Comparison of ENCODE assay signal across 22 cellular contexts in the genomic region with DNA sequence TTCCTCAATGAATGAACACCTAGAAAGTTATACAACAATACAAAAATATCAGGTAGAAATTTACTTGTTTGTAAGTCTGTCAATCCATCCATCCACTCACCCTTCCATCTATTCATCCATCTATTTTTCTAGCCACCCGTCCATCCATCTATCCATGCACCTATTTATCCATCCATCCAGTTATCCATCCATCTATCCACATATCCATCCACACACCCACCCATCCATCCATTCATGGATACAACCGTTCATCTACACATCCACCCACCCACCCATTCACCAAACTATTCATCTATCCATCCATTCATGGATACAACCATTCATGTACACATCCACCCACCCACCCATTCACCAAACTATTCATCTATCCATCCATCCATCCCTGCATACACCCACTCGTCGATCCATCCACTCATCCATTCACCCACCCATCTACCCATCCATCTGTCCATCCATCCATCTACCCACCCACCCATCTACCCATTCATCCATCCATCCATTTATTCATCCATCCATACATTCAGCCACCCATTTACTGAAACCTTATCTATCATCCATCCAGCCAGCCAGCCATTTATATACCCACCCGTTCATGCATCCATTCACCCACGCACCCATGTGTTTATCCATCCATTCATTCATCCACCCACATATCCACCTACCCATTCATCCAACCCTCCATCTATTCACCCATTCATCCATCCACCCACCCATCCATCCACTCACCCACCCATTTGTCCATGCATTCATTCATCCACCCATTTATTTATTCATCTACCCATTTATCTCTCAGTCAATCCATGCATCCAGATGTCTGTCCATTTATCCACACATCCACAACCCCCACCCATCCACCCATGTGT.
"Had no signal": no experiment of that assay in that cellular context is flagged by ENCODE, and none has a peak within 500 bp of the region (broad histone marks: within the 10 kb centered on the region; RNA-seq: fewer than 3 reads in every experiment).

No MANE protein-coding gene starts in this region.

- H3K36me3 Mint-ChIP-seq: natural killer cell had no signal

- H3K4me1 Mint-ChIP-seq: endodermal cell; natural killer cell; stimulated activated naive B cell treated with anti-CD40 and anti-IgM and Interleukin-4, amounts not matched to agents 10 μg/mL and 1 μg/mL and 100 μg/mL, for 72 hours had no signal

- H3K4me1 ChIP-seq: left lung had no signal

- H3K27me3 ChIP-seq: gastrocnemius medialis, left lung, right atrium auricular region, tibial nerve, upper lobe of left lung had no signal

- H3K4me3 ChIP-seq: gastrocnemius medialis, left lung, prostate gland, right atrium auricular region, thoracic aorta, tibial nerve, upper lobe of left lung had no signal

- H3K27ac Mint-ChIP-seq: dendritic cell treated with granulocyte-macrophage colony-stimulating factor and Interleukin-4, amounts not matched to agents 40 ng/mL and 50 ng/mL, for 4 days; endodermal cell; natural killer cell; stimulated activated naive B cell treated with anti-CD40 and anti-IgM and Interleukin-4, amounts not matched to agents 10 μg/mL and 1 μg/mL and 100 μg/mL, for 72 hours; stimulated activated naive CD8-positive, alpha-beta T cell treated with anti-CD3 and anti-CD28 coated beads, Interleukin-15, Interleukin-2, amounts not matched to agents 100 ng/mL and 50 ng/mL, for 24 hours had no signal

- H3K9ac ChIP-seq: parathyroid adenoma had no signal

- H3K9me3 Mint-ChIP-seq: dendritic cell treated with granulocyte-macrophage colony-stimulating factor and Interleukin-4, amounts not matched to agents 40 ng/mL and 50 ng/mL, for 4 days; endodermal cell; natural killer cell; stimulated activated naive B cell treated with anti-CD40 and anti-IgM and Interleukin-4, amounts not matched to agents 10 μg/mL and 1 μg/mL and 100 μg/mL, for 72 hours; stimulated activated naive CD8-positive, alpha-beta T cell treated with anti-CD3 and anti-CD28 coated beads, Interleukin-15, Interleukin-2, amounts not matched to agents 100 ng/mL and 50 ng/mL, for 24 hours had no signal

- ATAC-seq: esophagus mucosa; gastrocnemius medialis; left cardiac atrium; left lung; natural killer cell; sciatic nerve; stimulated activated naive B cell treated with anti-CD40 and anti-IgM and Interleukin-4, amounts not matched to agents 10 μg/mL and 1 μg/mL and 100 μg/mL, for 72 hours had no signal

- H3K9me3 ChIP-seq: gastrocnemius medialis, left lung, prostate gland, right atrium auricular region, thoracic aorta, tibial nerve, upper lobe of left lung had no signal

- DNase-seq: effector CD8-positive, alpha-beta T cell; endodermal cell; foreskin fibroblast; gastrocnemius medialis; head of caudate nucleus; left cardiac atrium; left lung; natural killer cell; stimulated activated CD4-positive, alpha-beta T cell treated with anti-CD3 and anti-CD28 coated beads, Interleukin-2, amount 100 ng/mL, for 24 hours; stimulated activated CD4-positive, alpha-beta T cell treated with anti-CD3 and anti-CD28 coated beads, Interleukin-4, amount 100 ng/mL, for 24 hours; stimulated activated naive B cell treated with anti-CD40 and anti-IgM and Interleukin-4, amounts not matched to agents 10 μg/mL and 1 μg/mL and 100 μg/mL, for 72 hours; upper lobe of left lung had no signal

- H3K4me3 Mint-ChIP-seq: dendritic cell treated with granulocyte-macrophage colony-stimulating factor and Interleukin-4, amounts not matched to agents 40 ng/mL and 50 ng/mL, for 4 days; endodermal cell; natural killer cell; stimulated activated naive B cell treated with anti-CD40 and anti-IgM and Interleukin-4, amounts not matched to agents 10 μg/mL and 1 μg/mL and 100 μg/mL, for 72 hours; stimulated activated naive CD8-positive, alpha-beta T cell treated with anti-CD3 and anti-CD28 coated beads, Interleukin-15, Interleukin-2, amounts not matched to agents 100 ng/mL and 50 ng/mL, for 24 hours had no signal

- H3K79me2 ChIP-seq: parathyroid adenoma had no signal

- H2AFZ ChIP-seq: parathyroid adenoma had no signal

- H3K36me3 ChIP-seq: gastrocnemius medialis, left lung, prostate gland, right atrium auricular region, thoracic aorta, tibial nerve, upper lobe of left lung had no signal

- H3K27ac ChIP-seq: epithelial cell of prostate, gastrocnemius medialis, left lung, parathyroid adenoma, right atrium auricular region, thoracic aorta, tibial nerve, upper lobe of left lung had no signal

- H3K27me3 Mint-ChIP-seq: dendritic cell treated with granulocyte-macrophage colony-stimulating factor and Interleukin-4, amounts not matched to agents 40 ng/mL and 50 ng/mL, for 4 days; stimulated activated naive B cell treated with anti-CD40 and anti-IgM and Interleukin-4, amounts not matched to agents 10 μg/mL and 1 μg/mL and 100 μg/mL, for 72 hours; stimulated activated naive CD8-positive, alpha-beta T cell treated with anti-CD3 and anti-CD28 coated beads, Interleukin-15, Interleukin-2, amounts not matched to agents 100 ng/mL and 50 ng/mL, for 24 hours had no signal
